Comparison of ENCODE assay signal across 27 cellular contexts in the genomic region with DNA sequence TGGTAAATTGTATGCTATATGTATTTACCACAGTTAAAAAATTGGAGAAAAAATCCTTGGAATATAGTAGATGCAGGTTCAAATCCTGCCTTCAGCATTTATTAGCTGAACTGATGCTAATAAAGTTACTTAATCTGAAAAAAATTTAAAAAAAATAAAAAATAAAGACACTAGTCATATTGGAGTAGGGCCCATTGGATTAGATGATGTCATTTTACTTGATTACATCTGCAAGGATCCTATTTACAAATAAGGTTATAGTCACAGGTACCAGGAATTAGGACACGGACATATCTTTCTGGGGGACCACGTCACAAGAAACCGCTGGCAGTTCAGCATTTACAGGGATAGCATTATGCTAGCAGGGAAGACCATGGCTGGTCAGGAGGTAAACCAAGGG. TPM values are rescaled to one million over a fixed set of nuclear protein-coding genes. Genes with fewer than 3 reads are reported as not detected.
"Had no signal": no experiment of that assay in that cellular context is flagged by ENCODE, and none has a peak within 500 bp of the region (broad histone marks: within the 10 kb centered on the region; RNA-seq: fewer than 3 reads in every experiment).

No MANE protein-coding gene starts in this region.

- H3K4me3 ChIP-seq: coronary artery, lower lobe of right lung, prostate gland, smooth muscle cell, suprapubic skin, transverse colon, upper lobe of right lung, uterus had no signal

- H3K27me3 ChIP-seq: suprapubic skin, transverse colon, upper lobe of right lung, uterus had no signal

- H3K27me3 Mint-ChIP-seq: memory B cell; naive thymus-derived CD8-positive, alpha-beta T cell; stimulated activated naive CD8-positive, alpha-beta T cell treated with anti-CD3 and anti-CD28 coated beads, Interleukin-15, amount 100 ng/mL, for 72 hours had no signal

- ATAC-seq: left ventricle myocardium superior; lower lobe of right lung; naive thymus-derived CD8-positive, alpha-beta T cell; right cardiac atrium; stimulated activated naive CD8-positive, alpha-beta T cell treated with anti-CD3 and anti-CD28 coated beads, Interleukin-15, amount 100 ng/mL, for 72 hours; upper lobe of right lung had no signal

- H3K36me3 ChIP-seq: uterus had no signal

- H3K4me1 ChIP-seq: prostate gland, uterus had no signal

- H3K27ac Mint-ChIP-seq: memory B cell; naive thymus-derived CD8-positive, alpha-beta T cell; nephron progenitor cell; stimulated activated naive CD8-positive, alpha-beta T cell treated with anti-CD3 and anti-CD28 coated beads, Interleukin-15, amount 100 ng/mL, for 72 hours had no signal

- DNase-seq: dermis blood vessel endothelial cell; effector memory CD4-positive, alpha-beta T cell; erythroblast; head of caudate nucleus; left ventricle myocardium superior; lower lobe of right lung; naive thymus-derived CD8-positive, alpha-beta T cell; nephron progenitor cell; nucleus accumbens; right cardiac atrium; stimulated activated CD4-positive, alpha-beta T cell treated with anti-CD3 and anti-CD28 coated beads, Interleukin-12 subunit alpha, Interleukin-12 subunit beta, amount 100 ng/mL, for 4 hours; stimulated activated CD4-positive, alpha-beta T cell treated with anti-CD3 and anti-CD28 coated beads, Interleukin-1b, Interleukin-23, amount 100 ng/mL, for 48 hours; stimulated activated CD4-positive, alpha-beta T cell treated with anti-CD3 and anti-CD28 coated beads, Interleukin-4, amount 100 ng/mL, for 1 hour; stimulated activated CD8-positive, alpha-beta memory T cell treated with anti-CD3 and anti-CD28 coated beads, Interleukin-4, amount 100 ng/mL, for 48 hours; stimulated activated naive CD4-positive, alpha-beta T cell; stimulated activated naive CD8-positive, alpha-beta T cell treated with anti-CD3 and anti-CD28 coated beads, Interleukin-15, amount 100 ng/mL, for 72 hours; transverse colon; upper lobe of right lung; uterus had no signal

- H3K27ac ChIP-seq: coronary artery, lower lobe of right lung, prostate gland, suprapubic skin, transverse colon, upper lobe of right lung, uterus had no signal

- H3K4me3 Mint-ChIP-seq: memory B cell; naive thymus-derived CD8-positive, alpha-beta T cell; nephron progenitor cell; stimulated activated naive CD8-positive, alpha-beta T cell treated with anti-CD3 and anti-CD28 coated beads, Interleukin-15, amount 100 ng/mL, for 72 hours had no signal

RNA-seq across cellular contexts. Expression of a gene that starts 19.6 kb away (rescaled TPM):
- total RNA-seq: glomerular endothelial cell; left ventricle myocardium superior; lower lobe of right lung; mononuclear cell; naive thymus-derived CD8-positive, alpha-beta T cell; osteocyte; suprapubic skin; transverse colon; upper lobe of right lung had no signal
- polyA plus RNA-seq: naive thymus-derived CD8-positive, alpha-beta T cell; right cardiac atrium; smooth muscle cell had no signal
